ENCODE assay signal across 19 cellular contexts in genomic region chr16:1126044-1126443, GRCh38. TPM values are rescaled to one million over a fixed set of nuclear protein-coding genes. Genes with fewer than 3 reads are reported as not detected.
"Had no signal": no experiment of that assay in that cellular context is flagged by ENCODE, and none has a peak within 500 bp of the region (broad histone marks: within the 10 kb centered on the region; RNA-seq: fewer than 3 reads in every experiment).

No MANE protein-coding gene starts in this region.

- H3K36me3 Mint-ChIP-seq: activated naive CD4-positive, alpha-beta T cell treated with anti-CD3 and anti-CD28 coated beads, Interleukin-2, amount 10 ng/mL, durations not matched to agents 7 days and 5 days; activated naive CD4-positive, alpha-beta T cell treated with anti-CD3 and anti-CD28 coated beads, Interleukin-2, amount 50 U/mL, for 72 hours; activated naive CD8-positive, alpha-beta T cell treated with anti-CD3 and anti-CD28 coated beads, Interleukin-2, amount 10 ng/mL, durations not matched to agents 7 days and 5 days; WTC11 had no signal

- ATAC-seq: effector memory CD8-positive, alpha-beta T cell had no signal

- H3K4me3 Mint-ChIP-seq: activated CD8-positive, alpha-beta T cell treated with anti-CD3 and anti-CD28 coated beads for 36 hours; activated naive CD4-positive, alpha-beta T cell treated with anti-CD3 and anti-CD28 coated beads, Interleukin-2, amount 10 ng/mL, durations not matched to agents 7 days and 5 days; activated naive CD8-positive, alpha-beta T cell treated with anti-CD3 and anti-CD28 coated beads, Interleukin-2, amount 10 ng/mL, durations not matched to agents 7 days and 5 days; activated T-cell treated with anti-CD3 and anti-CD28 coated beads, Interleukin-2, amount 50 U/mL, for 4 hours; effector memory CD8-positive, alpha-beta T cell; WTC11 had no signal

- DNase-seq: activated CD8-positive, alpha-beta memory T cell treated with anti-CD3 and anti-CD28 coated beads for 24 hours; activated naive CD4-positive, alpha-beta T cell; activated naive CD8-positive, alpha-beta T cell treated with anti-CD3 and anti-CD28 coated beads, Interleukin-2, amount 10 ng/mL, durations not matched to agents 7 days and 5 days; activated T-cell treated with anti-CD3 and anti-CD28 coated beads, Interleukin-2, amount 50 U/mL, for 4 hours; cortex of kidney; dermis blood vessel endothelial cell; effector CD4-positive, alpha-beta T cell; effector memory CD8-positive, alpha-beta T cell; esophagus squamous epithelium; foreskin melanocyte; heart right ventricle had no signal

- H3K4me1 Mint-ChIP-seq: activated naive CD4-positive, alpha-beta T cell treated with anti-CD3 and anti-CD28 coated beads, Interleukin-2, amount 10 ng/mL, durations not matched to agents 7 days and 5 days; activated naive CD8-positive, alpha-beta T cell treated with anti-CD3 and anti-CD28 coated beads, Interleukin-2, amount 10 ng/mL, durations not matched to agents 7 days and 5 days; WTC11 had no signal

- H3K27ac Mint-ChIP-seq: activated CD8-positive, alpha-beta T cell treated with anti-CD3 and anti-CD28 coated beads for 36 hours; activated naive CD4-positive, alpha-beta T cell treated with anti-CD3 and anti-CD28 coated beads, Interleukin-2, amount 10 ng/mL, durations not matched to agents 7 days and 5 days; activated naive CD4-positive, alpha-beta T cell treated with anti-CD3 and anti-CD28 coated beads, Interleukin-2, amount 50 U/mL, for 72 hours; activated naive CD8-positive, alpha-beta T cell treated with anti-CD3 and anti-CD28 coated beads, Interleukin-2, amount 10 ng/mL, durations not matched to agents 7 days and 5 days; activated T-helper 2 cell treated with anti-CD3 and anti-CD28 coated beads, Interferon-gamma antibody, Interleukin-2, Interleukin-4, amounts not matched to agents 10 μg/mL and 5 μg/mL and 100 μg/mL, durations not matched to agents 14 hours and 24 hours and 36 hours; effector memory CD8-positive, alpha-beta T cell; WTC11 had no signal

- H3K27me3 Mint-ChIP-seq: activated CD8-positive, alpha-beta T cell treated with anti-CD3 and anti-CD28 coated beads for 36 hours; activated naive CD4-positive, alpha-beta T cell treated with anti-CD3 and anti-CD28 coated beads, Interleukin-2, amount 10 ng/mL, durations not matched to agents 7 days and 5 days; activated naive CD8-positive, alpha-beta T cell treated with anti-CD3 and anti-CD28 coated beads, Interleukin-2, amount 10 ng/mL, durations not matched to agents 7 days and 5 days had no signal

- H3K9me3 Mint-ChIP-seq: activated CD8-positive, alpha-beta T cell treated with anti-CD3 and anti-CD28 coated beads for 36 hours; activated naive CD4-positive, alpha-beta T cell treated with anti-CD3 and anti-CD28 coated beads, Interleukin-2, amount 10 ng/mL, durations not matched to agents 7 days and 5 days; activated naive CD4-positive, alpha-beta T cell treated with anti-CD3 and anti-CD28 coated beads, Interleukin-2, amount 50 U/mL, for 72 hours; activated naive CD8-positive, alpha-beta T cell treated with anti-CD3 and anti-CD28 coated beads, Interleukin-2, amount 10 ng/mL, durations not matched to agents 7 days and 5 days; activated T-cell treated with anti-CD3 and anti-CD28 coated beads, Interleukin-2, amount 50 U/mL, for 4 hours; activated T-helper 2 cell treated with anti-CD3 and anti-CD28 coated beads, Interferon-gamma antibody, Interleukin-2, Interleukin-4, amounts not matched to agents 10 μg/mL and 5 μg/mL and 100 μg/mL, durations not matched to agents 14 hours and 24 hours and 36 hours; effector memory CD8-positive, alpha-beta T cell; WTC11 had no signal

RNA-seq across cellular contexts. Expression of gene C1QTNF8, which starts 30.0 kb away (rescaled TPM):
- polyA plus RNA-seq: endothelial cell of umbilical vein, esophagus, fibroblast of lung, heart right ventricle had no signal

RNA-seq across cellular contexts. Expression of gene SSTR5, which starts 53.5 kb away (rescaled TPM):
- polyA plus RNA-seq: fibroblast of lung had no signal
